Comparison of ENCODE assay signal across 12 cellular contexts in the genomic region with DNA sequence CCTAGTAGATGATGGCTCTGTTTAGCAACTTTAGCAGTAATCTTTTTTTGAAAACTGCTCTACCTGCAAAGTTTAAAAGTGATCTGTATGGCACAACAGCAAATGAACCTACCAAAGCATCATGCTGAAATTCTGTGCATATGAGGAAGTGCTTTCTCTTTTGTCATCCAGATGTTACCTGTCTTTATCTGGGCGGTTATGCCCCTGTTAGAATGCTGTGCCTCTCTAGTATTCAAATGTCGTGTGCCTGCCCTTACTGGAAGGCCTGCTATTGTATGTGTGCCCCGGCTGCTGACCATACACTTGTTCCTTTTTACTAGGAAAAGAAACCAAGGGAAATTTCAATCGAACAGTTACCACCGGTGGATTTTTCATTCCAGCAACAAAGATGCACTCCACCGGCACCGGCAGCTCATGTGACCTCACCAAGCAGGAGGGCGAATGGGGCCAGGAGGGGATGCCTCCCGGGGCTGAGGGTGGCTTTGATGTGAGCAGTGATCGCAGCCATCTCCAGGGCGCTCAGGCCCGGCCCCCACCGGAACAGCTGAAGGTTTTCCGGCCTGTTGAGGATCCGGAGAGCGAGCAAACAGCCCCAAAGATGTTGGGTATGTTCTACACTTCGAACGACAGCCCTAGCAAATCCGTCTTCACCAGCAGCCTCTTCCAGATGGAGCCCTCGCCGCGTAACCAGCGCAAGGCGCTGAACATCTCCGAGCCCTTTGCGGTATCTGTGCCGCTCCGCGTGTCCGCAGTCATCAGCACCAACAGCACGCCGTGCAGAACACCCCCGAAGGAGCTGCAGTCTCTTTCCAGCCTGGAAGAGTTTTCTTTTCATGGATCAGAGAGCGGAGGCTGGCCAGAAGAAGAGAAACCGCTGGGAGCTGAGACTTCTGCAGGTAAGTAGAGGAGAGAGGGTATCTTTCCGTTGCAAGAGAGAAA.
DNase-seq lines count a peak whose midpoint lies in the region; ATAC-seq, FAIRE-seq and TF ChIP-seq lines count a peak whose summit lies in the region.
"Had no signal": no experiment of that assay in that cellular context is flagged by ENCODE, and none has a peak within 500 bp of the region (broad histone marks: within the 10 kb centered on the region; RNA-seq: fewer than 3 reads in every experiment).

No MANE protein-coding gene starts in this region.

- no peak overlapping the region for H2AFZ ChIP-seq in endothelial cell of umbilical vein (ENCODE audit: low read depth, low read length)

- dilution Hi-C loops in endothelial cell of umbilical vein (cut with MboI; ENCODE audit: extremely low pct_ligation_motif_present, low sequenced_read_pairs) = no loop called here

- no peak for TF ChIP-seq CTCF in endothelial cell of umbilical vein (IDR thresholded peaks at IDR 0.05; ENCODE audit: extremely low read depth in 1 of 2, insufficient read depth in 1 of 2, low read depth in 1 of 2, low read length in 2 of 2)

- H3K27ac ChIP-seq in endothelial cell of umbilical vein (ENCODE audit: insufficient read depth, low read depth, low read length) = no peak overlapping the region
- H3K27ac ChIP-seq: uterus had no signal

- CTCF ChIA-PET in endothelial cell of umbilical vein (lab: Charles Lee) = no interaction called here

- H3K4me2 ChIP-seq in endothelial cell of umbilical vein (ENCODE audit: insufficient read depth, low read length) = no peak overlapping the region

- POLR2A ChIA-PET in endothelial cell of umbilical vein (lab: Charles Lee) = no interaction called here

- no peaks in the 10 kb centered on the region for H4K20me1 ChIP-seq in endothelial cell of umbilical vein (replicated peaks; ENCODE audit: control insufficient read depth, extremely low read depth, insufficient read depth, low read length)

- DNase-seq in endothelial cell of umbilical vein (ENCODE audit: low read depth, low spot score) = no peak
- no peak for DNase-seq in NCI-H1436 (lab: John Stamatoyannopoulos, UW)
- no peak for DNase-seq in amygdala (lab: John Stamatoyannopoulos, UW)
- no peak for DNase-seq in COLO829 (ENCODE audit: low spot score)
- no peak for DNase-seq in NCI-H146 (lab: John Stamatoyannopoulos, UW)
- DNase-seq: activated naive CD8-positive, alpha-beta T cell treated with anti-CD3 and anti-CD28 coated beads, Interleukin-2, amount 10 ng/mL, durations not matched to agents 7 days and 5 days; COR-L47; NCI-H1930; uterus had no signal

- peak; percentile 43 for ATAC-seq in GM18858 (IDR thresholded peaks at IDR 0.05; ENCODE audit: unreplicated experiment)
- peak; percentile 60 for ATAC-seq in GM21447 (IDR thresholded peaks at IDR 0.05; ENCODE audit: unreplicated experiment)
- ATAC-seq in HG03095 (IDR thresholded peaks at IDR 0.05; ENCODE audit: unreplicated experiment) = peak; percentile 66

- H3K4me1 ChIP-seq in endothelial cell of umbilical vein (ENCODE audit: control insufficient read depth, extremely low read depth, insufficient read depth, low read length) = no peaks in the 10 kb centered on the region
- H3K4me1 ChIP-seq: uterus had no signal

- TSS peak; percentile 56 for BruUV-seq in endothelial cell of umbilical vein (replicated peaks; lab: Mats Ljungman, UMichigan)

- peaks cover 33 to 35% of the 10 kb centered on the region in 2 experiments for H3K36me3 ChIP-seq in endothelial cell of umbilical vein (ENCODE audit: control insufficient read depth in 2 of 2, extremely low read depth in 1 of 2, insufficient read depth in 2 of 2, low read length in 2 of 2)
- H3K36me3 ChIP-seq: uterus had no signal

- no peaks in the 10 kb centered on the region for H3K9me1 ChIP-seq in endothelial cell of umbilical vein (replicated peaks; ENCODE audit: control insufficient read depth, extremely low read depth, insufficient read depth, low read length)

- no peak for FAIRE-seq in endothelial cell of umbilical vein (lab: Jason Lieb, UNC)

- TF ChIP-seq POLR2A in endothelial cell of umbilical vein (IDR thresholded peaks at IDR 0.05; ENCODE audit: low read depth, low read length) = no peak

- no peak overlapping the region for H3K4me3 ChIP-seq in endothelial cell of umbilical vein (replicated peaks in 1 of 3; ENCODE audit: insufficient read depth in 1 of 3, low read depth in 1 of 3, low read length in 3 of 3)
- H3K4me3 ChIP-seq: uterus had no signal

- no peaks in the 10 kb centered on the region for H3K27me3 ChIP-seq in endothelial cell of umbilical vein (ENCODE audit: control insufficient read depth in 2 of 2, insufficient read depth in 2 of 2, low read length in 2 of 2)
- H3K27me3 ChIP-seq: uterus had no signal

- H3K9me3 ChIP-seq in endothelial cell of umbilical vein (replicated peaks; ENCODE audit: control insufficient read depth, insufficient read depth, low read length) = no peaks in the 10 kb centered on the region
- H3K9me3 ChIP-seq: uterus had no signal

- no peak overlapping the region for H3K9ac ChIP-seq in endothelial cell of umbilical vein (replicated peaks; ENCODE audit: extremely low read depth, insufficient read depth, low read length)

- peaks cover 2% of the 10 kb centered on the region for H3K79me2 ChIP-seq in endothelial cell of umbilical vein (ENCODE audit: control insufficient read depth, insufficient read depth, low read length)

- intact Hi-C loops in endothelial cell of umbilical vein (cut with micrococcal nuclease) = no loop called here

TF ChIP-seq in endothelial cell of umbilical vein, 7 proteins besides CTCF, POLR2A, EP300 and RAD21:
- TF ChIP-seq MYC (IDR thresholded peaks at IDR 0.05; ENCODE audit: low read depth, low read length) = no peak
- TF ChIP-seq JUN (IDR thresholded peaks at IDR 0.05; ENCODE audit: borderline replicate concordance, insufficient read depth, insufficient read length, low read depth) = no peak
- TF ChIP-seq FOS (IDR thresholded peaks at IDR 0.05; ENCODE audit: borderline replicate concordance, insufficient read depth, low read length) = no peak
- no peak for TF ChIP-seq EZH2 (IDR thresholded peaks at IDR 0.05; ENCODE audit: borderline replicate concordance, low read depth, low read length, severe bottlenecking)
- TF ChIP-seq, protein P1, sequence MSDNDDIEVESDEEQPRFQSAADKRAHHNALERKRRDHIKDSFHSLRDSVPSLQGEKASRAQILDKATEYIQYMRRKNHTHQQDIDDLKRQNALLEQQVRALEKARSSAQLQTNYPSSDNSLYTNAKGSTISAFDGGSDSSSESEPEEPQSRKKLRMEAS (IDR thresholded peaks at IDR 0.05; ENCODE audit: insufficient read depth, insufficient read length) = no peak
- TF ChIP-seq POLR2AphosphoS5 (IDR thresholded peaks at IDR 0.05; ENCODE audit: insufficient read depth, low read depth, low read length) = no peak
- TF ChIP-seq GATA2 (IDR thresholded peaks at IDR 0.05; ENCODE audit: insufficient read depth, insufficient read length, low read depth, low read length) = no peak
TF ChIP-seq in endothelial cell of umbilical vein: peak in this region for 0.
